ENCODE assay signal across 29 cellular contexts in the genomic region with DNA sequence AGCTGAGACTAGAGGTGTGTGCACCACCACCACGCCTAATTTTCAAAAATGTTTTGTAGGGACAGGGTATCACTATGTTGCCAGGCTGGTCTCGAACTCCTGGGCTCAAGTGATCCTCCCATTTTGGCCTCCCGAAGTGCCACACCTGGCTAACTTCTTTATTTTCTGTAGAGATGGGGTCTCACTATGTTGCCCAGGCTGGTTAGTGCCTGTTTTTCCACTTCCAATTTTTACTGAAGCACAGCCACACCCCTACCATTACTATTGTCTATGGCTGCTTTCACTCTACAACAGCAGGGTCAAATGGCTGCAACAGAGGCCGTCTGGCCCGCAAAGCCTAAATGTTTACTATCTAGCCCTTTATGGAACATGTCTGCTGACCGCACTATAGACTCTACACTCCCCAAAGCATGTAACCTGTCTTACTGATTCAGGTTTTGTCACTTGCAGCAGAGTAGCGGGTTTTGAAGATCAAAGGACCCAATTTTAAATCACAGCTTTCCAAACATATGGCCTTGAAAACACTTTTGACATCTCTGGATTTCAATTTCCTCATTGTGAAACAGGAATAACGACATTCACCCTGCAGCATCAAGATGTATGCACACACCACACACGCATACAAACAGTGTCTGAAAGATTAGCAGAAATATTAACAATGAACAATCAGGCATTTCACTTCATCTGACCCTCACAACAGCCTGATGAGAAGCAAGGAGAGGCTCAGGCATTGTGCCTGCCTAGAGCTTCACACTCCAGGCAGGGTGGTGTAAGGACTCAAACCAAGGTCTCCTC. TPM values are rescaled to one million over a fixed set of nuclear protein-coding genes. Genes with fewer than 3 reads are reported as not detected.
DNase-seq lines count a peak whose midpoint lies in the region; ATAC-seq, FAIRE-seq and TF ChIP-seq lines count a peak whose summit lies in the region.
"Had no signal": no experiment of that assay in that cellular context is flagged by ENCODE, and none has a peak within 500 bp of the region (broad histone marks: within the 10 kb centered on the region; RNA-seq: fewer than 3 reads in every experiment).

No MANE protein-coding gene starts in this region.

- no peak for ATAC-seq in Right ventricle myocardium inferior
- ATAC-seq: activated CD8-positive, alpha-beta memory T cell treated with anti-CD3 and anti-CD28 coated beads, Interleukin-2, amount 10 ng/mL, durations not matched to agents 7 days and 5 days; GM12878; heart right ventricle; left cardiac atrium had no signal

- no peaks in the 10 kb centered on the region for H3K9me3 Mint-ChIP-seq in neural crest cell
- H3K9me3 Mint-ChIP-seq: activated T-helper 1 cell treated with anti-CD3 and anti-CD28 coated beads, Interleukin-12 subunit alpha, Interleukin-12 subunit beta, Interleukin-2, Interleukin-4 antibody, amounts not matched to agents 30 ng/mL and 10 ng/mL and 1 ng/mL, durations not matched to agents 14 hours and 24 hours and 36 hours; memory B cell had no signal

- H3K4me1 ChIP-seq in cardiac muscle cell (ENCODE audit: low read depth) = peaks cover 22% of the 10 kb centered on the region
- H3K4me1 ChIP-seq: ascending aorta, heart right ventricle, tibial artery had no signal

- H3K4me3 Mint-ChIP-seq in neural crest cell = no peak overlapping the region
- H3K4me3 Mint-ChIP-seq: activated CD8-positive, alpha-beta memory T cell treated with anti-CD3 and anti-CD28 coated beads, Interleukin-2, amount 10 ng/mL, durations not matched to agents 7 days and 5 days; activated naive CD8-positive, alpha-beta T cell; activated T-helper 1 cell treated with anti-CD3 and anti-CD28 coated beads, Interleukin-12 subunit alpha, Interleukin-12 subunit beta, Interleukin-2, Interleukin-4 antibody, amounts not matched to agents 30 ng/mL and 10 ng/mL and 1 ng/mL, durations not matched to agents 14 hours and 24 hours and 36 hours; memory B cell had no signal

- intact Hi-C loops in Right ventricle myocardium inferior (cut with DNase I) = no loop called here

- peaks cover 13% of the 10 kb centered on the region for H3K36me3 ChIP-seq in cardiac muscle cell
- peaks cover 23% of the 10 kb centered on the region for H3K36me3 ChIP-seq in bronchial epithelial cell (ENCODE audit: control insufficient read depth, insufficient read depth, low read length)

- H3K4me1 Mint-ChIP-seq in neural crest cell = peaks cover 14% of the 10 kb centered on the region

- peaks cover 16% of the 10 kb centered on the region for H3K36me3 Mint-ChIP-seq in neural crest cell (ENCODE audit: low read depth)

- DNase-seq in cardiac muscle cell (ENCODE audit: low read depth in 1 of 2, low spot score in 1 of 2) (no peak), Right ventricle myocardium inferior (ENCODE audit: missing footprints) (no peak), bronchial epithelial cell (ENCODE audit: low read depth) (no peak), neural crest cell (ENCODE audit: low read depth, low spot score) (no peak), NCI-H187 treated with DMSO at 0.1 percent for 48 hours (lab: John Stamatoyannopoulos, UW) (no peak), NCI-H187 (lab: John Stamatoyannopoulos, UW) (no peak), SIG-M5 treated with dmso at 0.1 percent for 504 hours (lab: John Stamatoyannopoulos, UW; ENCODE audit: unreplicated experiment) (no peak)
- DNase-seq in stimulated activated CD4-positive, alpha-beta T cell treated with anti-CD3 and anti-CD28 coated beads, Interleukin-4, amount 100 ng/mL, for 4 hours = no peak
- DNase-seq: activated CD4-positive, alpha-beta T cell treated with anti-CD3 and anti-CD28 coated beads for 48 hours; activated CD8-positive, alpha-beta memory T cell treated with anti-CD3 and anti-CD28 coated beads, Interleukin-2, amount 10 ng/mL, durations not matched to agents 7 days and 5 days; AML-193; COR-L47; DMS79 treated with DMSO at 0.1 percent for 48 hours; HCEC 1CT; heart right ventricle; left cardiac atrium; NCI-H1092; NCI-H1930; NCI-H226; nucleus accumbens; retina; stimulated activated naive CD4-positive, alpha-beta T cell had no signal

- H3K27me3 ChIP-seq in cardiac muscle cell (no peaks in the 10 kb centered on the region), bronchial epithelial cell (ENCODE audit: control insufficient read depth, insufficient read depth, low read length) (no peaks in the 10 kb centered on the region)
- H3K27me3 ChIP-seq: ascending aorta, heart right ventricle, tibial artery had no signal

- H3K27ac Mint-ChIP-seq in neural crest cell (ENCODE audit: unreplicated experiment) = peak overlapping the region; percentile 52
- H3K27ac Mint-ChIP-seq: activated CD8-positive, alpha-beta memory T cell treated with anti-CD3 and anti-CD28 coated beads, Interleukin-2, amount 10 ng/mL, durations not matched to agents 7 days and 5 days; activated naive CD8-positive, alpha-beta T cell; activated T-helper 1 cell treated with anti-CD3 and anti-CD28 coated beads, Interleukin-12 subunit alpha, Interleukin-12 subunit beta, Interleukin-2, Interleukin-4 antibody, amounts not matched to agents 30 ng/mL and 10 ng/mL and 1 ng/mL, durations not matched to agents 14 hours and 24 hours and 36 hours; memory B cell had no signal

- H3K27ac ChIP-seq in cardiac muscle cell = peak overlapping the region; percentile 75
- H3K27ac ChIP-seq: ascending aorta, heart right ventricle, tibial artery had no signal

- TF ChIP-seq CTCF in cardiac muscle cell (IDR thresholded peaks at IDR 0.05; ENCODE audit: low read depth, low read length) = no peak
- no peak for TF ChIP-seq CTCF in bronchial epithelial cell (IDR thresholded peaks at IDR 0.05; ENCODE audit: insufficient read depth, low read length, severe bottlenecking)
- no peak for TF ChIP-seq CTCF in neural crest cell (conservative IDR thresholded peaks at IDR 0.05)

- no peak overlapping the region for H3K4me3 ChIP-seq in cardiac muscle cell
- no peak overlapping the region for H3K4me3 ChIP-seq in bronchial epithelial cell (ENCODE audit: low read depth, low read length)
- H3K4me3 ChIP-seq: ascending aorta, GM12878, heart right ventricle, smooth muscle cell, tibial artery had no signal

- peak; percentile 88 for FAIRE-seq in bronchial epithelial cell (lab: Jason Lieb, UNC)
- FAIRE-seq: GM12878 had no signal

- no peaks in the 10 kb centered on the region for H3K9me3 ChIP-seq in cardiac muscle cell (ENCODE audit: low read depth)
- H3K9me3 ChIP-seq: ascending aorta, heart right ventricle, tibial artery had no signal

- H3K27me3 Mint-ChIP-seq in neural crest cell (ENCODE audit: low read depth) = no peaks in the 10 kb centered on the region
- H3K27me3 Mint-ChIP-seq: activated CD8-positive, alpha-beta memory T cell treated with anti-CD3 and anti-CD28 coated beads, Interleukin-2, amount 10 ng/mL, durations not matched to agents 7 days and 5 days; activated naive CD8-positive, alpha-beta T cell; memory B cell had no signal

RNA-seq across cellular contexts. Expression of gene SCAP, which starts 46.1 kb away (rescaled TPM):
- total RNA-seq in cardiac muscle cell (124 and 140 TPM in 2 replicates), Right ventricle myocardium inferior (51.7 TPM), bronchial epithelial cell (55.0 and 78.6 TPM in 2 replicates), neural crest cell (90.2 and 103 TPM in 2 replicates)
- 87.6 and 104 TPM in 2 replicates for polyA plus RNA-seq in cardiac muscle cell

RNA-seq across cellular contexts. Expression of gene PTPN23, which starts 48.9 kb away (rescaled TPM):
- total RNA-seq in cardiac muscle cell (10.7 and 18.7 TPM in 2 replicates), Right ventricle myocardium inferior (21.1 TPM), bronchial epithelial cell (12.6 and 12.7 TPM in 2 replicates), neural crest cell (43.9 and 47.2 TPM in 2 replicates)
- 17.1 and 17.4 TPM in 2 replicates for polyA plus RNA-seq in cardiac muscle cell
